In genomic region chr18:59697236-59697932, GRCh38 we compare ENCODE assay signal across 8 cellular contexts. TPM values are rescaled to one million over a fixed set of nuclear protein-coding genes. Genes with fewer than 3 reads are reported as not detected.
DNase-seq lines count a peak whose midpoint lies in the region; ATAC-seq lines count a peak whose summit lies in the region.

CCBE1 (minus strand) TSS chr18:59697423.

- H3K4me3 ChIP-seq in SK-N-MC (peak within 1 kb of the TSS; percentile 57), endocrine pancreas (ENCODE audit: control insufficient read depth, insufficient read depth, low read length) (peak within 1 kb of the TSS; percentile 53), subcutaneous abdominal adipose tissue (ENCODE audit: low read depth in 1 of 5, low read length in 5 of 5) (peak within 1 kb of the TSS; percentile 56 to 71 (median 64))

- H3K36me3 ChIP-seq in SK-N-MC (ENCODE audit: insufficient read depth, low read length) (no peaks in the 10 kb centered on the region), endocrine pancreas (ENCODE audit: control insufficient read depth, insufficient read depth, low read length) (no peaks in the 10 kb centered on the region), subcutaneous abdominal adipose tissue (ENCODE audit: control insufficient read depth in 5 of 5, insufficient read depth in 5 of 5, low read length in 5 of 5) (no peaks in the 10 kb centered on the region)

- peak; percentile 60 for ATAC-seq in HG03175 (IDR thresholded peaks at IDR 0.05; ENCODE audit: unreplicated experiment)

- DNase-seq in activated T-cell treated with anti-CD3 and anti-CD28 coated beads for 48 hours (ENCODE audit: low read depth) (peak; percentile 60), SK-N-MC (ENCODE audit: low read depth, low spot score) (no peak), mesenteric fat pad (ENCODE audit: low spot score) (peak; percentile 92), NK-92 (lab: John Stamatoyannopoulos, UW; ENCODE audit: unreplicated experiment) (no peak)
- DNase-seq in activated T-cell treated with anti-CD3 and anti-CD28 coated beads, Interleukin-2, amount 50 U/mL, for 1 hour = no peak

- H3K27ac ChIP-seq in SK-N-MC (no peak within 1 kb of the TSS), subcutaneous abdominal adipose tissue (ENCODE audit: low read depth, low read length) (peak within 1 kb of the TSS; percentile 6)

- no peaks in the 10 kb centered on the region for H3K9me3 ChIP-seq in SK-N-MC (ENCODE audit: low read depth, low read length)
- no peaks in the 10 kb centered on the region for H3K9me3 ChIP-seq in endocrine pancreas (ENCODE audit: control insufficient read depth, low read length)
- H3K9me3 ChIP-seq in subcutaneous abdominal adipose tissue (ENCODE audit: control insufficient read depth in 5 of 5, low read length in 5 of 5) = no peaks in the 10 kb centered on the region

- peaks cover 5% of the 10 kb centered on the region for H3K27me3 ChIP-seq in endocrine pancreas (ENCODE audit: control insufficient read depth, insufficient read depth, low read length)
- H3K27me3 ChIP-seq in subcutaneous abdominal adipose tissue (ENCODE audit: control insufficient read depth in 5 of 5, insufficient read depth in 4 of 5, low read length in 5 of 5) = peaks cover 5 to 34% (median 24%) of the 10 kb centered on the region in 5 donors

- H3K4me1 ChIP-seq in endocrine pancreas (ENCODE audit: control insufficient read depth, insufficient read depth, low read length) = no peaks in the 10 kb centered on the region
- peaks cover 0 to 19% (median 16%) of the 10 kb centered on the region in 5 donors for H3K4me1 ChIP-seq in subcutaneous abdominal adipose tissue (ENCODE audit: control insufficient read depth in 5 of 5, insufficient read depth in 5 of 5, low read length in 5 of 5)

- no peak within 1 kb of the TSS for H3K9ac ChIP-seq in SK-N-MC (ENCODE audit: insufficient read length)
- no peak within 1 kb of the TSS for H3K9ac ChIP-seq in endocrine pancreas (ENCODE audit: control insufficient read depth, insufficient read depth, low read length)
- no peak within 1 kb of the TSS for H3K9ac ChIP-seq in subcutaneous abdominal adipose tissue (ENCODE audit: low read length in 5 of 5)

RNA-seq across cellular contexts. Expression of gene CCBE1, which starts in this region (rescaled TPM):
- 2.3 TPM for total RNA-seq in mesenteric fat pad

Comparison
In these comparisons a context has a peak if more than half of its experiments do, and no peak if none do; other contexts are left out.
1. DNase-seq: peak in activated T-cell treated with anti-CD3 and anti-CD28 coated beads for 48 hours (single experiment) and mesenteric fat pad (single experiment); none in activated T-cell treated with anti-CD3 and anti-CD28 coated beads, Interleukin-2, amount 50 U/mL, for 1 hour (single experiment), SK-N-MC (single experiment) and NK-92 (single experiment).
2. Peak in every context shown above with its lines, with median percentiles within 50 percentile points of each other: H3K4me3 ChIP-seq.